ENCODE assay signal across 12 cellular contexts in genomic region chr10:3808689-3809199, GRCh38. TPM values are rescaled to one million over a fixed set of nuclear protein-coding genes. Genes with fewer than 3 reads are reported as not detected.
DNase-seq lines count a peak whose midpoint lies in the region; ATAC-seq and TF ChIP-seq lines count a peak whose summit lies in the region.
"Had no signal": no experiment of that assay in that cellular context is flagged by ENCODE, and none has a peak within 500 bp of the region (broad histone marks: within the 10 kb centered on the region; RNA-seq: fewer than 3 reads in every experiment).

No MANE protein-coding gene starts in this region.

- in situ Hi-C loops in brain microvascular endothelial cell (cut with HindIII; ENCODE audit: low pct_ligation_motif_present, low sequenced_read_pairs) = no loop called here

- no peaks in the 10 kb centered on the region for H3K27me3 ChIP-seq in right atrium auricular region
- no peaks in the 10 kb centered on the region for H3K27me3 ChIP-seq in brain microvascular endothelial cell (replicated peaks)
- no peaks in the 10 kb centered on the region for H3K27me3 ChIP-seq in mucosa of rectum (ENCODE audit: control insufficient read depth in 2 of 2, insufficient read depth in 2 of 2, low read length in 2 of 2)
- H3K27me3 ChIP-seq: BLaER1 had no signal

- intact Hi-C loops in Right ventricle myocardium superior (cut with DNase I) = no loop called here

- H3K9me3 ChIP-seq in right atrium auricular region = no peaks in the 10 kb centered on the region
- H3K9me3 ChIP-seq in mucosa of rectum (ENCODE audit: control insufficient read depth in 2 of 2, low read length in 2 of 2) = no peaks in the 10 kb centered on the region
- H3K9me3 ChIP-seq: BLaER1 had no signal

- ATAC-seq in Right ventricle myocardium superior (ENCODE audit: poor library complexity) (no peak), HG03045 (IDR thresholded peaks at IDR 0.05; ENCODE audit: unreplicated experiment) (no peak), GM21717 (IDR thresholded peaks at IDR 0.05; ENCODE audit: unreplicated experiment) (no peak)
- ATAC-seq: sciatic nerve had no signal

- DNase-seq in right atrium auricular region (ENCODE audit: low spot score) = no peak
- DNase-seq in Right ventricle myocardium superior = no peak
- DNase-seq in brain microvascular endothelial cell = no peak
- no peak for DNase-seq in ureter (ENCODE audit: low spot score)
- DNase-seq in GOT3 (lab: John Stamatoyannopoulos, UW) = no peak
- DNase-seq: effector CD8-positive, alpha-beta T cell; NCI-H524 had no signal

- H3K4me3 ChIP-seq in right atrium auricular region (no peak overlapping the region), brain microvascular endothelial cell (ENCODE audit: low read depth, low read length) (peak overlapping the region; percentile 13), mucosa of rectum (ENCODE audit: low read length in 2 of 2) (peak overlapping the region in 1 of 2 donors; percentile 29)
- H3K4me3 ChIP-seq: BLaER1 had no signal

- H3K4me1 ChIP-seq in right atrium auricular region (peaks cover 0 to 83% of the 10 kb centered on the region in 2 donors), mucosa of rectum (ENCODE audit: control insufficient read depth in 2 of 2, insufficient read depth in 2 of 2, low read length in 2 of 2) (peaks cover 63 to 70% of the 10 kb centered on the region in 2 donors)

- H3K27ac ChIP-seq in right atrium auricular region (peak overlapping the region; percentile 83 to 96), brain microvascular endothelial cell (peak overlapping the region; percentile 99), mucosa of rectum (ENCODE audit: low read depth in 2 of 2, low read length in 2 of 2) (peak overlapping the region; percentile 94)

- peak overlapping the region; percentile 65 to 82 for H3K9ac ChIP-seq in mucosa of rectum (ENCODE audit: low read depth in 1 of 2, low read length in 2 of 2)
- H3K9ac ChIP-seq: BLaER1 had no signal

- H3K36me3 ChIP-seq in right atrium auricular region = no peaks in the 10 kb centered on the region
- H3K36me3 ChIP-seq in brain microvascular endothelial cell (replicated peaks) = no peaks in the 10 kb centered on the region
- H3K36me3 ChIP-seq in mucosa of rectum (ENCODE audit: control insufficient read depth in 2 of 2, insufficient read depth in 2 of 2, low read length in 2 of 2) = no peaks in the 10 kb centered on the region
- H3K36me3 ChIP-seq: BLaER1 had no signal

- TF ChIP-seq CTCF in right atrium auricular region (IDR thresholded peaks at IDR 0.05) = no peak
- TF ChIP-seq CTCF in brain microvascular endothelial cell (IDR thresholded peaks at IDR 0.05; ENCODE audit: low read depth, low read length, missing control alignments) = no peak

RNA-seq across cellular contexts. Expression of gene KLF6, which starts 23.7 kb away (rescaled TPM):
- total RNA-seq in right atrium auricular region = 10 to 100 TPM; 29.1 to 44.7 TPM
- 60.2 TPM for total RNA-seq in Right ventricle myocardium superior
- 171 TPM for total RNA-seq in ureter
